In the genomic region with DNA sequence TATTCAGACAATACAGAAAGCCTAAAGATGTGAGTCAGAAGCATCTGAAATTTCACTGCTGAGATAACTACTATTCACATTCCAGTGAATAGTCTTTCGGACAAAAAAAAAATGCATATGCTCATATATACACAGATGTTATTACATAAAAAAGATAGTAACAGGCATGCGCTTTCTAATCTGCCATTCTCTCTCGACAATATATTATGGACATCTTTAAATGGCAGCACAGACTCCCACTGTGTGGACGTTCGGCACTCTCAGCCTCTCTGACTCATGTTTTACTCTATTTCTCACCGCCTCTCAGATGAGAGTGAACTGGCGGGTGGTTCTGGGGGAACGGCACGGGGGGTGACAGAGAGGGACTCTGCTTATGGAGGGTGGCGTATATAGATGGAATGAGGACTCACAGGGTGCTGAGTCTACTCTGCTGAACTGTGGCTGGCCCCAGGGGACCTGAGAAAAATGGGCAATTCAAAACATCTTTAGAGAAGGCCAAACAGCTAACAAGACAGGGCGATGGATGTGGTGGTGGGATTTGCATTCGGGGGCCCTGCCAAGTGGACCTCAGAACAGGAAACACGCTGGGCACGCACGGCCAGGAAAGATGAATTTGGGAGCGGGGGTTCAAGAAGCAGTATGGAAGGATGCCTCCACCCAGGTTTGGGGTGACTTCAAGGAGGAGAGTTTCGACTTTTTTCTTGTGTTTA, we compare ENCODE assay signal across 13 cellular contexts.
DNase-seq lines count a peak whose midpoint lies in the region; ATAC-seq and TF ChIP-seq lines count a peak whose summit lies in the region.
"Had no signal": no experiment of that assay in that cellular context is flagged by ENCODE, and none has a peak within 500 bp of the region (broad histone marks: within the 10 kb centered on the region; RNA-seq: fewer than 3 reads in every experiment).

No MANE protein-coding gene starts in this region.

- DNase-seq in A172 (ENCODE audit: low spot score) (peak; percentile 68), HS-5 (ENCODE audit: low read depth) (peak; percentile 49), astrocyte of the hippocampus (ENCODE audit: low read depth, low spot score) (peak; percentile 62), kidney glomerular epithelial cell (lab: John Stamatoyannopoulos, UW) (peak; percentile 24), dermis blood vessel endothelial cell (no peak), GM20000 (ENCODE audit: low spot score) (no peak), Right ventricle myocardium superior (no peak)
- DNase-seq: activated CD4-positive, alpha-beta T cell treated with anti-CD3 and anti-CD28 coated beads for 4 hours; NCI-H2081 treated with DMSO at 0.1 percent for 48 hours; T-cell; thyroid gland had no signal

- no peak for ATAC-seq in GM21447 (IDR thresholded peaks at IDR 0.05; ENCODE audit: unreplicated experiment)
- no peak for ATAC-seq in Right ventricle myocardium superior (ENCODE audit: poor library complexity)
- ATAC-seq: activated T-helper 17 cell treated with anti-CD3 and anti-CD28 coated beads, Interleukin-2, amount 50 U/mL, for 72 hours; T-cell had no signal

- TF ChIP-seq CTCF in GM20000 (IDR thresholded peaks at IDR 0.05; ENCODE audit: extremely low read depth, missing control alignments), result no peak

- intact Hi-C loops in Right ventricle myocardium superior (cut with DNase I), result no loop called here

Comparison
In these comparisons a context has a peak if more than half of its experiments do, and no peak if none do; other contexts are left out.
1. DNase-seq: peak in A172 (single experiment), HS-5 (single experiment), astrocyte of the hippocampus (single experiment) and kidney glomerular epithelial cell (single experiment); none in dermis blood vessel endothelial cell (single experiment), GM20000 (single experiment) and Right ventricle myocardium superior (single experiment).